ENCODE assay signal across 8 cellular contexts in the genomic region with DNA sequence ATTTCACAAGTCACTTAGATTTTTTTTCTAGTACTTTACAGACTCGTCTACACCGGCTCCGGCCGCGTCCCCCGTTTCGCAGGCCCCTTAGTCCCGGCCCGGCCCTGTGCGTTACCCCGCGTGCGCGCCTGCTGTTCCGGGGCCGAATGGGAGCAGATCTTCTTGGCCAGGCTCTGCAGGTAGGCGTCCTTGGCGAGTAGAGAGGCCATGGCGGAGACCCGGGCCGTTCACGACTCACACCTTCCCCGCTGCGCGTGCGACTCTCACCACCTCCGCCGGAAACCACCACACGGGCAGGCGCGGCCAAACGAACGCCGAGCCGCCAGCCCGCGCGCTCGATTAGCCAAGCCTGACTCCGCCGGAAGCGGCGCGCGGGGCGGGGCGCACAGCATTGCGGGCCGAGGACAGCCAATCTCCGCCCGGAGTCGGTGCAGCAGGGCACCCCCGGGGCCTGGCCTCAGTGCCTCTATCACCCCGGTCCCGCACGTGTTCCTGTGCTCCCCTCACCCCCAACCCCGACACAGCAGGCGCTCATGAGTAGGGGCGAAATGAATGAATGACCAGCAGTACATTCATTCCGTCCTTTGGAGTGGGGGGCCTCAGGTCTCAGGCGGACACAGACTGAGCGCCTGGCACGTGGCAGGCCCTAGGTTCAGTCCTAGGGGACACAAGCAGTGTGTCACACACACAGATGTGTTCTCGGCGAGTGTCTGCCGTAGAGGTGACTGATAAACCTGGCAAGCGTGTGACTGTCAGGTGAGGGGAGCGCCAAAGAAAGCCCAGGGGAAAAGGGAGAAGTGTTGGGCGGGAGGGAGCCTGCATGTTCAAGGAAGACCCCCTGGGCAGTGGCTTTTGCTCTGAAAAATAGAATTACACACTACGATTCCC. TPM values are rescaled to one million over a fixed set of nuclear protein-coding genes. Genes with fewer than 3 reads are reported as not detected.
DNase-seq lines count a peak whose midpoint lies in the region; ATAC-seq, FAIRE-seq and TF ChIP-seq lines count a peak whose summit lies in the region.

A gene (minus strand): TSS at position 265 of the 888 bp plus-strand sequence. CDS start 56 bp downstream, at position 209.

- peak; percentile 91 for ATAC-seq in GM18511 (IDR thresholded peaks at IDR 0.05; ENCODE audit: unreplicated experiment)
- peak; percentile 64 for ATAC-seq in HG03025 (IDR thresholded peaks at IDR 0.05; ENCODE audit: low FRiP score, unreplicated experiment)

- H3K27ac Mint-ChIP-seq in T-helper 2 cell treated with Interferon-gamma antibody and Interleukin-4, amounts not matched to agents 5 μg/mL and 100 μg/mL, for 36 hours, result peak within 1 kb of the TSS; percentile 91

- no peaks in the 10 kb centered on the region for H3K9me3 ChIP-seq in right atrium auricular region

- H3K27me3 Mint-ChIP-seq in T-helper 2 cell treated with Interferon-gamma antibody and Interleukin-4, amounts not matched to agents 5 μg/mL and 100 μg/mL, for 36 hours (ENCODE audit: low read depth), result no peaks in the 10 kb centered on the region

- peaks cover 38% of the 10 kb centered on the region for H3K36me3 ChIP-seq in right atrium auricular region

- FAIRE-seq in urothelium cell line (lab: Jason Lieb, UNC), result no peak

- H3K4me3 ChIP-seq in right atrium auricular region, result peak within 1 kb of the TSS; percentile 80 to 85

- H3K4me3 Mint-ChIP-seq in T-helper 2 cell treated with Interferon-gamma antibody and Interleukin-4, amounts not matched to agents 5 μg/mL and 100 μg/mL, for 36 hours, result peak within 1 kb of the TSS; percentile 97

- H3K36me3 Mint-ChIP-seq in T-helper 2 cell treated with Interferon-gamma antibody and Interleukin-4, amounts not matched to agents 5 μg/mL and 100 μg/mL, for 36 hours (ENCODE audit: low read depth), result peaks cover 52% of the 10 kb centered on the region

- no peak for TF ChIP-seq CTCF in right atrium auricular region (IDR thresholded peaks at IDR 0.05)

- H3K9me3 Mint-ChIP-seq in T-helper 2 cell treated with Interferon-gamma antibody and Interleukin-4, amounts not matched to agents 5 μg/mL and 100 μg/mL, for 36 hours, result no peaks in the 10 kb centered on the region

- DNase-seq in NCI-H2029 treated with DMSO at 0.1 percent for 48 hours (lab: John Stamatoyannopoulos, UW) (peak; percentile 81), anterior cingulate cortex (lab: John Stamatoyannopoulos, UW) (peak; percentile 51 to 93 (median 85)), right atrium auricular region (ENCODE audit: low spot score) (peak; percentile 89), pulmonary artery endothelial cell (ENCODE audit: low read depth, low spot score) (peak; percentile 60), urothelium cell line (ENCODE audit: low spot score) (peak; percentile 90)
- peak; percentile 96 for DNase-seq in T-helper 2 cell treated with Interferon-gamma antibody and Interleukin-4, amounts not matched to agents 5 μg/mL and 100 μg/mL, for 36 hours (ENCODE audit: low spot score)

- H3K4me1 Mint-ChIP-seq in T-helper 2 cell treated with Interferon-gamma antibody and Interleukin-4, amounts not matched to agents 5 μg/mL and 100 μg/mL, for 36 hours (ENCODE audit: low read depth), result peaks cover 18% of the 10 kb centered on the region

- H3K4me1 ChIP-seq in right atrium auricular region, result peaks cover 0 to 39% of the 10 kb centered on the region in 2 donors

- H3K27me3 ChIP-seq in right atrium auricular region, result no peaks in the 10 kb centered on the region

- H3K27ac ChIP-seq in right atrium auricular region, result peak within 1 kb of the TSS; percentile 64 to 68

RNA-seq across cellular contexts. Expression of the gene that starts here (rescaled TPM):
- total RNA-seq in right atrium auricular region, result 10 to 100 TPM in 1 of 2 donors, 1 to 10 TPM in 1; 8.2 to 13.6 TPM
- 12.8 and 13.4 TPM in 2 replicates for total RNA-seq in pulmonary artery endothelial cell

Comparison
In these comparisons a context has a peak if more than half of its experiments do, and no peak if none do; other contexts are left out.
1. Peak in every context shown above with its lines: DNase-seq, ATAC-seq, H3K4me3 ChIP-seq and H3K27ac ChIP-seq.